Comparison of ENCODE assay signal across 18 cellular contexts in the genomic region with DNA sequence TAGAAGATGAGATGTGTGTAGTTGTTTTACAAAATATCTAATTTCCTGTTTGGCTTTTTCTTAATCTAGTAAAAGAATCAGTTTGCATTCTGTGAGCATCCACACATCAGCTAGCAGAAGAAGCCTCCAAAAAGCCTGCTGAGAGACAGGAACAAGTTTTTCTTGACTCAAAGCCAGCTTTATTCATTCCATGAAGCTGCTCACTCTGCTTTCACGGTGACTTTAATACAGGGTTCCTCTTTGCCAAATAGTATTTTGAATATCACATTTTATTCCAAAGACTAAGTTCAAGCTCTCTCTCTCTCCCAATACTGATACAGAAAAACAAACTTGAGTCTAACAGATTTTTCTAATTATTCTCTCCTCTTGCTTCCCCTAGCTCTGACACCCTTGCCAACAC.
A peak's percentile ranks its signal among the peaks of the same experiment; 100 is the strongest.
DNase-seq lines count a peak whose midpoint lies in the region; ATAC-seq and TF ChIP-seq lines count a peak whose summit lies in the region.
"Had no signal": no experiment of that assay in that cellular context is flagged by ENCODE, and none has a peak within 500 bp of the region (broad histone marks: within the 10 kb centered on the region; RNA-seq: fewer than 3 reads in every experiment).

No MANE protein-coding gene starts in this region.

- H3K9me3 ChIP-seq in hepatocyte (ENCODE audit: low read depth) = no peaks in the 10 kb centered on the region

- H3K27ac ChIP-seq in hepatocyte = peak overlapping the region; percentile 52

- H3K27me3 ChIP-seq in hepatocyte = no peaks in the 10 kb centered on the region

- H3K4me2 ChIP-seq in hepatocyte = peak overlapping the region; percentile 53

- TF ChIP-seq CTCF in hepatocyte (IDR thresholded peaks at IDR 0.05; ENCODE audit: poor library complexity) = no peak

- DNase-seq in Right ventricle myocardium inferior (ENCODE audit: missing footprints) (no peak), cardiac septum (ENCODE audit: low spot score) (no peak), NCI-H446 treated with DMSO at 0.1 percent for 48 hours (lab: John Stamatoyannopoulos, UW) (peak; percentile 3), hepatocyte (ENCODE audit: low spot score) (no peak), superior temporal gyrus (ENCODE audit: extremely low spot score) (peak; percentile 55), DMS53 (lab: John Stamatoyannopoulos, UW) (no peak), erythroblast (lab: John Stamatoyannopoulos, UW) (no peak), HK-2 (ENCODE audit: unreplicated experiment) (no peak)
- DNase-seq: GF-D8, GOT3, NCI-H2029, NCI-H2171 treated with DMSO at 0.1 percent for 48 hours, NCI-H510A treated with DMSO at 0.1 percent for 48 hours, NCI-H774, SIG-M5, T-cell had no signal

- H2AFZ ChIP-seq in hepatocyte = no peak overlapping the region

- H4K20me1 ChIP-seq in hepatocyte (ENCODE audit: insufficient read depth, poor library complexity, severe bottlenecking) = no peaks in the 10 kb centered on the region

- peak; percentile 51 for ATAC-seq in Right ventricle myocardium inferior
- ATAC-seq: K562, SK-N-SH treated with all-trans-retinoic acid at 6 μM for 48 hours, T-cell had no signal

- intact Hi-C loops in Right ventricle myocardium inferior (cut with DNase I) = no loop called here
- intact Hi-C loops in cardiac septum (cut with DNase I) = no loop called here

- no peak overlapping the region for H3K4me3 ChIP-seq in hepatocyte
- H3K4me3 ChIP-seq: K562 had no signal

- H3K79me2 ChIP-seq in hepatocyte = no peaks in the 10 kb centered on the region

- WGBS in hepatocyte (ENCODE audit: low lambda C conversion rate, missing lambda C conversion rate) = 62% methylated on average over 1 of the region's 1 CpG

- TF ChIP-seq POLR2A in erythroblast (IDR thresholded peaks at IDR 0.05; ENCODE audit: low read length) = no peak

- H3K36me3 ChIP-seq in hepatocyte (replicated peaks; ENCODE audit: insufficient read depth, low read depth) = no peaks in the 10 kb centered on the region

- H3K4me1 ChIP-seq in hepatocyte (ENCODE audit: insufficient read depth) = peaks cover 13% of the 10 kb centered on the region

- no peaks in the 10 kb centered on the region for H3K9me2 ChIP-seq in hepatocyte (replicated peaks; ENCODE audit: insufficient read depth)

Comparison
In these comparisons a context has a peak if more than half of its experiments do, and no peak if none do; other contexts are left out.
1. DNase-seq: peak in NCI-H446 treated with DMSO at 0.1 percent for 48 hours (single experiment) and superior temporal gyrus (single experiment); none in Right ventricle myocardium inferior (single experiment), cardiac septum (single experiment), hepatocyte (single experiment), DMS53 (single experiment), erythroblast (0 of 2) and HK-2 (single experiment).